In genomic region chr9:87868635-87869034, GRCh38 we compare ENCODE assay signal across 26 cellular contexts.
"Had no signal": no experiment of that assay in that cellular context is flagged by ENCODE, and none has a peak within 500 bp of the region (broad histone marks: within the 10 kb centered on the region; RNA-seq: fewer than 3 reads in every experiment).

No MANE protein-coding gene starts in this region.

- H3K27ac ChIP-seq: epithelial cell of prostate, gastrocnemius medialis, ovary, psoas muscle, sigmoid colon, testis, tibial artery had no signal

- H3K4me1 ChIP-seq: gastrocnemius medialis, psoas muscle, testis had no signal

- H3K27me3 Mint-ChIP-seq: type B pancreatic cell had no signal

- DNase-seq: cortex of kidney; effector CD4-positive, alpha-beta T cell; foreskin fibroblast; gastrocnemius medialis; kidney; mucosa of descending colon; naive B cell; nucleus accumbens; psoas muscle; sigmoid colon; stimulated activated CD4-positive, alpha-beta T cell treated with anti-CD3 and anti-CD28 coated beads, Interleukin-4, amount 100 ng/mL, for 4 hours; stimulated activated naive CD8-positive, alpha-beta T cell treated with anti-CD3 and anti-CD28 coated beads, Interleukin-15, Interleukin-2, amounts not matched to agents 100 U/mL and 50 U/mL, for 24 hours; substantia nigra; testis; tibial artery had no signal

- H3K4me3 ChIP-seq: gastrocnemius medialis, lung, mucosa of descending colon, ovary, psoas muscle, sigmoid colon, testis, tibial artery had no signal

- H3K36me3 Mint-ChIP-seq: memory B cell; mesothelial cell of epicardium; naive B cell; natural killer cell treated with Interleukin-12 subunit alpha and Interleukin-12 subunit beta and Interleukin-15 and Interleukin-18, amount 100 ng/mL, for 72 hours; stimulated activated memory B cell treated with anti-CD40 and anti-IgM and Interleukin-4, amounts not matched to agents 10 μg/mL and 1 μg/mL and 100 μg/mL, for 72 hours; type B pancreatic cell had no signal

- H3K9me3 Mint-ChIP-seq: mesothelial cell of epicardium, type B pancreatic cell had no signal

- H3K9me3 ChIP-seq: gastrocnemius medialis, mucosa of descending colon, ovary, psoas muscle, sigmoid colon, testis, tibial artery had no signal

- ATAC-seq: esophagus mucosa; gastrocnemius medialis; left lobe of liver; mucosa of descending colon; natural killer cell treated with Interleukin-12 subunit alpha and Interleukin-12 subunit beta and Interleukin-15 and Interleukin-18, amount 100 ng/mL, for 72 hours; psoas muscle; right cardiac atrium; stimulated activated memory B cell treated with anti-CD40 and anti-IgM and Interleukin-4, amounts not matched to agents 10 μg/mL and 1 μg/mL and 100 μg/mL, for 72 hours; stimulated activated naive CD8-positive, alpha-beta T cell treated with anti-CD3 and anti-CD28 coated beads, Interleukin-15, Interleukin-2, amounts not matched to agents 100 U/mL and 50 U/mL, for 24 hours had no signal

- H3K4me1 Mint-ChIP-seq: stimulated activated memory B cell treated with anti-CD40 and anti-IgM and Interleukin-4, amounts not matched to agents 10 μg/mL and 1 μg/mL and 100 μg/mL, for 72 hours had no signal

- H3K4me3 Mint-ChIP-seq: memory B cell; mesothelial cell of epicardium; naive B cell; natural killer cell treated with Interleukin-12 subunit alpha and Interleukin-12 subunit beta and Interleukin-15 and Interleukin-18, amount 100 ng/mL, for 72 hours; stimulated activated memory B cell treated with anti-CD40 and anti-IgM and Interleukin-4, amounts not matched to agents 10 μg/mL and 1 μg/mL and 100 μg/mL, for 72 hours; type B pancreatic cell had no signal

- H3K27me3 ChIP-seq: gastrocnemius medialis, ovary, sigmoid colon, testis, tibial artery had no signal

- H3K27ac Mint-ChIP-seq: memory B cell; mesothelial cell of epicardium; naive B cell; natural killer cell treated with Interleukin-12 subunit alpha and Interleukin-12 subunit beta and Interleukin-15 and Interleukin-18, amount 100 ng/mL, for 72 hours; stimulated activated memory B cell treated with anti-CD40 and anti-IgM and Interleukin-4, amounts not matched to agents 10 μg/mL and 1 μg/mL and 100 μg/mL, for 72 hours; type B pancreatic cell had no signal

- H3K36me3 ChIP-seq: gastrocnemius medialis, ovary, sigmoid colon, tibial artery had no signal
